In the genomic region with DNA sequence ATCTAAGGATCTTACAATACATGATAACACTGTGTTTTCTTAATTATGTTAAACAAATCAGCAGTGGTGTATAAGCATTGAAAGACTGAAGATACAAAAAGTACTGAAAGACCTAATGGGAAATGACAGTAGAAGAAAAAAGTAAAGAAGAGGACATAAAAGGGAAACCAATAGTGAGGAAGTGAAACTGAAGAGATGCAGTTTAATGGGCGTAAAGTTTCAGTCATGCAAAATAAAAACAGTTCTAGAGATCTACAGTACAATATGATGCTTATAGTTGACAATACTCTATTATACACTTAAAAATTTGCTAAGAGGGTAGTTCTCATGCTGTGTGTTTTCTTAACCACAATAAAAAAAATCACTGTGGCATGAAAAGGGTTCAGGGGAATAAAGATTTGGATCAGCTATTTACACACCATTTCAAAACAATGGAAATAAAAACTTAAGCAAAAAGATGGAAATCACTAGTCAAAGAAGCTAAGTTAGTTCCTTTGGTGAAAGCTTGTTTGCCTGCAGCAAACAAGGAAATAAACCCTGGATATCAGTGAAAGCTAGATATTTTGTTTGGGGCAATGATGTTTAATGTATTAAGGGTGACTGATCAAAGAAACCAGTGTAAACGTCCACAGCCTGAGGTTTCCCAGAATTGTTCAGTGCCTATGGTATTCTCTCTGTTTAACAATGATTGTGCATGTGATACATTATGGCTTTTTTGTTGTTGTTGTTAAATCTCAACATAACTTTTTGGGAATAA, we compare ENCODE assay signal across 10 cellular contexts.
A peak's percentile ranks its signal among the peaks of the same experiment; 100 is the strongest.
DNase-seq lines count a peak whose midpoint lies in the region; ATAC-seq, FAIRE-seq and TF ChIP-seq lines count a peak whose summit lies in the region.
"Had no signal": no experiment of that assay in that cellular context is flagged by ENCODE, and none has a peak within 500 bp of the region (broad histone marks: within the 10 kb centered on the region; RNA-seq: fewer than 3 reads in every experiment).

No MANE protein-coding gene starts in this region.

- peak overlapping the region; percentile 4; the same call in 1 of the 2 replicates for H2AFZ ChIP-seq in GM12878 (ENCODE audit: control insufficient read depth, low read depth, low read length)

- intact Hi-C loops in GM12878 (cut with micrococcal nuclease; ENCODE audit: unreplicated experiment) = loop anchor here (10.0 kb wide), 1 partner anchor 1165 kb away; no protein-coding TSS in a partner anchor

- POLR2A ChIA-PET in GM12878 (lab: Charles Lee) = no interaction called here

- peak overlapping the region; percentile 47 for H3K4me2 ChIP-seq in GM12878 (ENCODE audit: control insufficient read depth, insufficient read depth)

- peak in 1 of 2 experiments; percentile 93; a peak in 3 of 4 replicates for TF ChIP-seq EP300 in GM12878 (IDR thresholded peaks at IDR 0.05; ENCODE audit: borderline replicate concordance in 1 of 2, control insufficient read depth in 1 of 2, low read depth in 2 of 2, low read length in 2 of 2)

- CTCF ChIA-PET in GM12878 (lab: Yijun Ruan, JAX) = interaction anchor here (0.7 kb wide), 1 partner anchor 12 kb away, joined by 3 read pairs; no protein-coding TSS in a partner anchor

- BruUV-seq in GM12878 (replicated peaks; lab: Mats Ljungman, UMichigan) = no TSS peak

- no peak for TF ChIP-seq RAD21 in GM12878 (IDR thresholded peaks at IDR 0.05; ENCODE audit: insufficient read depth, low read depth, low read length)

- in situ Hi-C loops in GM12878 (cut with MboI) = no loop called here

- TF ChIP-seq POLR2A in GM12878 (IDR thresholded peaks at IDR 0.05; ENCODE audit: low read depth, low read length) = no peak

- peak; percentile 94 for FAIRE-seq in GM12878 (lab: Jason Lieb, UNC)
- no peak for FAIRE-seq in D721Med (lab: Jason Lieb, UNC)

- H3K27me3 ChIP-seq in GM12878 (replicated peaks in 1 of 2; ENCODE audit: control insufficient read depth in 2 of 2, insufficient read depth in 2 of 2, low read length in 1 of 2) = no peaks in the 10 kb centered on the region

- RAD21 ChIA-PET in GM12878 (lab: Charles Lee; ENCODE audit: unreplicated experiment) = no interaction called here

- DNase-seq in GM12878 (ENCODE audit: low read depth, low spot score) (peak; percentile 37), D721Med (ENCODE audit: insufficient read length, low spot score) (no peak), kidney glomerular epithelial cell (lab: John Stamatoyannopoulos, UW) (no peak), foreskin fibroblast (no peak)
- DNase-seq in effector CD8-positive, alpha-beta T cell (lab: John Stamatoyannopoulos, UW) = no peak
- DNase-seq: DMS 273 treated with DMSO at 0.1 percent for 48 hours, T1000 had no signal

- peak; percentile 97 for ATAC-seq in GM18520 (IDR thresholded peaks at IDR 0.05; ENCODE audit: unreplicated experiment)
- ATAC-seq in GM21529 (IDR thresholded peaks at IDR 0.05; ENCODE audit: unreplicated experiment) = peak; percentile 96
- peak; percentile 96 for ATAC-seq in HG03175 (IDR thresholded peaks at IDR 0.05; ENCODE audit: unreplicated experiment)
- ATAC-seq in GM12878 = peak; percentile 95

- H3K9me3 ChIP-seq in GM12878 (replicated peaks; ENCODE audit: control insufficient read depth, insufficient read depth, low read length) = no peaks in the 10 kb centered on the region; the same call in 2 of the 3 replicates

- TF ChIP-seq CTCF in GM12878 (IDR thresholded peaks at IDR 0.05 in 2 of 3, conservative IDR thresholded peaks at IDR 0.05 in 1 of 3; ENCODE audit: control insufficient read depth in 2 of 3, extremely low read depth in 1 of 3, insufficient read depth in 1 of 3, low read depth in 3 of 3, low read length in 3 of 3) = no peak
- no peak for TF ChIP-seq CTCF in D721Med (IDR thresholded peaks at IDR 0.05; ENCODE audit: insufficient read depth, missing control alignments)
- TF ChIP-seq CTCF in foreskin fibroblast (IDR thresholded peaks at IDR 0.05; ENCODE audit: low read depth, low read length) = no peak

- H3K4me1 ChIP-seq in GM12878 (ENCODE audit: control insufficient read depth, insufficient read depth, low read length) = peaks cover 17% of the 10 kb centered on the region

- no peaks in the 10 kb centered on the region for H4K20me1 ChIP-seq in GM12878 (ENCODE audit: control insufficient read depth, insufficient read depth)

- peak overlapping the region; percentile 47 for H3K27ac ChIP-seq in GM12878 (ENCODE audit: control insufficient read depth, insufficient read depth)

- SMC1A ChIA-PET in GM12878 (lab: Charles Lee; ENCODE audit: uncharacterized antibody, unreplicated experiment) = interaction anchor here (1.1 kb wide), 1 partner anchor 12 kb away, joined by 3 read pairs; no protein-coding TSS in a partner anchor

- H3K79me2 ChIP-seq in GM12878 (ENCODE audit: control insufficient read depth, insufficient read depth, low read length) = no peaks in the 10 kb centered on the region

- H3K36me3 ChIP-seq in GM12878 (ENCODE audit: control insufficient read depth in 2 of 2, insufficient read depth in 2 of 2, low read length in 1 of 2) = no peaks in the 10 kb centered on the region

- WGBS in GM12878 (ENCODE audit: insufficient coverage, insufficient replicate concordance, low lambda C conversion rate, missing lambda C conversion rate) = 0% methylated on average over 2 of the region's 2 CpGs

- no peak overlapping the region for H3K9ac ChIP-seq in GM12878 (ENCODE audit: control insufficient read depth, insufficient read depth, low read length)

- H3K4me3 ChIP-seq in GM12878 (peak overlapping the region; percentile 34; the same call in 1 of the 2 replicates), foreskin fibroblast (ENCODE audit: low read depth in 1 of 2, low read length in 2 of 2) (no peak overlapping the region)

TF ChIP-seq in GM12878, 131 proteins besides CTCF, POLR2A, EP300 and RAD21 (continues in another document):
- peak; percentile 59 for TF ChIP-seq MEF2B (IDR thresholded peaks at IDR 0.05; ENCODE audit: partially characterized antibody, poor library complexity, severe bottlenecking)
- TF ChIP-seq BACH1 (IDR thresholded peaks at IDR 0.05; ENCODE audit: borderline replicate concordance) = peak; percentile 35; the same call in 1 of the 2 replicates
- no peak for TF ChIP-seq KLF5 (IDR thresholded peaks at IDR 0.05; ENCODE audit: partially characterized antibody)
- TF ChIP-seq ETV6 (conservative IDR thresholded peaks at IDR 0.05 in 1 of 2, IDR thresholded peaks at IDR 0.05 in 1 of 2; ENCODE audit: borderline replicate concordance in 1 of 2, low read depth in 1 of 2) = peak in 1 of 2 experiments; percentile 72; a peak in 1 of 4 replicates
- TF ChIP-seq TCF3 (IDR thresholded peaks at IDR 0.05; ENCODE audit: borderline replicate concordance, insufficient read depth, low read depth, low read length) = no peak
- peak; percentile 79 for TF ChIP-seq ZNF24 (IDR thresholded peaks at IDR 0.05)
- no peak for TF ChIP-seq SP1 (IDR thresholded peaks at IDR 0.05; ENCODE audit: low read depth, low read length)
- peak; percentile 30; the same call in 1 of the 2 replicates for TF ChIP-seq CHD2 (IDR thresholded peaks at IDR 0.05; ENCODE audit: borderline replicate concordance, low read depth, low read length)
- TF ChIP-seq PML (IDR thresholded peaks at IDR 0.05; ENCODE audit: low read length) = no peak
- peak; percentile 81; the same call in 1 of the 2 replicates for TF ChIP-seq BMI1 (IDR thresholded peaks at IDR 0.05; ENCODE audit: borderline replicate concordance)
- no peak for TF ChIP-seq FOS (IDR thresholded peaks at IDR 0.05; ENCODE audit: borderline replicate concordance, extremely low read depth, insufficient read length)
- no peak for TF ChIP-seq ZNF622 (IDR thresholded peaks at IDR 0.05)
- 0 out of 2 replicates have a peak, but pooled peaks have one; percentile 41 for TF ChIP-seq NR2F1 (conservative IDR thresholded peaks at IDR 0.05)
- no peak for TF ChIP-seq CHD1 (IDR thresholded peaks at IDR 0.05; ENCODE audit: low read depth, low read length)
- TF ChIP-seq BCL11A (IDR thresholded peaks at IDR 0.05; ENCODE audit: low read depth, low read length) = peak; percentile 76
- TF ChIP-seq TAF1 (IDR thresholded peaks at IDR 0.05; ENCODE audit: borderline replicate concordance, low read depth, low read length) = no peak
- peak; percentile 38; the same call in 1 of the 2 replicates for TF ChIP-seq MTA3 (IDR thresholded peaks at IDR 0.05; ENCODE audit: borderline replicate concordance, low read length)
- TF ChIP-seq, protein P1, sequence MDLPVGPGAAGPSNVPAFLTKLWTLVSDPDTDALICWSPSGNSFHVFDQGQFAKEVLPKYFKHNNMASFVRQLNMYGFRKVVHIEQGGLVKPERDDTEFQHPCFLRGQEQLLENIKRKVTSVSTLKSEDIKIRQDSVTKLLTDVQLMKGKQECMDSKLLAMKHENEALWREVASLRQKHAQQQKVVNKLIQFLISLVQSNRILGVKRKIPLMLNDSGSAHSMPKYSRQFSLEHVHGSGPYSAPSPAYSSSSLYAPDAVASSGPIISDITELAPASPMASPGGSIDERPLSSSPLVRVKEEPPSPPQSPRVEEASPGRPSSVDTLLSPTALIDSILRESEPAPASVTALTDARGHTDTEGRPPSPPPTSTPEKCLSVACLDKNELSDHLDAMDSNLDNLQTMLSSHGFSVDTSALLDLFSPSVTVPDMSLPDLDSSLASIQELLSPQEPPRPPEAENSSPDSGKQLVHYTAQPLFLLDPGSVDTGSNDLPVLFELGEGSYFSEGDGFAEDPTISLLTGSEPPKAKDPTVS (IDR thresholded peaks at IDR 0.05; ENCODE audit: low read depth, low read length) = no peak
- TF ChIP-seq NFXL1 (IDR thresholded peaks at IDR 0.05; ENCODE audit: borderline replicate concordance) = no peak
- 0 out of 2 replicates have a peak, but pooled peaks have one; percentile 52 for TF ChIP-seq RCOR1 (conservative IDR thresholded peaks at IDR 0.05; ENCODE audit: low read depth, low read length)
- peak; percentile 66; the same call in 1 of the 2 replicates for TF ChIP-seq ZNF217 (IDR thresholded peaks at IDR 0.05)
- TF ChIP-seq IKZF2 (IDR thresholded peaks at IDR 0.05) = peak; percentile 68 to 79; a peak in 3 of 4 replicates
- TF ChIP-seq CBFB (IDR thresholded peaks at IDR 0.05; ENCODE audit: low read depth) = no peak
- no peak for TF ChIP-seq GABPA (IDR thresholded peaks at IDR 0.05; ENCODE audit: low read depth)
- TF ChIP-seq EED (IDR thresholded peaks at IDR 0.05; ENCODE audit: low read depth) = no peak
- TF ChIP-seq SIX5 (IDR thresholded peaks at IDR 0.05; ENCODE audit: low read depth, low read length, severe bottlenecking) = no peak
